1 cellular context compared by ENCODE assay signal in the genomic region with DNA sequence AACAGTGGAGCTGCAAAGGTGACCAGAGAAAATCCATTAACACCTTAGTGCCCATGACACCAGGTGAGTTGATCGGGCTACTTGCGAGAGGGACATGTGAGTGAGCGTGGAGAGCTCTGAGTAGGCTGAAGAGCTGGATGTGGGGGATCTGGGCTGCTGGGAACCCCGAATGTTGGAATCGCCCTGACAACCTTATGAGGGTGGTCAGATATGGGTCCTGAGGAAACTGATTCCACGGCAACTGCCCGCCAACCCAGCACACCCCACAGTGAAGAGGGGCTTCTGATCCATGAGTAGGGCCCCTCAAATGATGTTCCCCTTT.
TF ChIP-seq lines count a peak whose summit lies in the region.

No MANE protein-coding gene starts in this region.

TF ChIP-seq in WTC11, 78 proteins besides CTCF, POLR2A, EP300 and RAD21 (continued from another document):
- TF ChIP-seq ZNF512 (CRISPR knock-in tag; IDR thresholded peaks at IDR 0.05; ENCODE audit: borderline replicate concordance) (no peak), CBFB (CRISPR knock-in tag; IDR thresholded peaks at IDR 0.05; ENCODE audit: low read depth) (no peak), MYBL2 (CRISPR knock-in tag; IDR thresholded peaks at IDR 0.05) (no peak)
TF ChIP-seq in WTC11: peak in this region for 1.
